Comparison of ENCODE assay signal across 26 cellular contexts in the genomic region with DNA sequence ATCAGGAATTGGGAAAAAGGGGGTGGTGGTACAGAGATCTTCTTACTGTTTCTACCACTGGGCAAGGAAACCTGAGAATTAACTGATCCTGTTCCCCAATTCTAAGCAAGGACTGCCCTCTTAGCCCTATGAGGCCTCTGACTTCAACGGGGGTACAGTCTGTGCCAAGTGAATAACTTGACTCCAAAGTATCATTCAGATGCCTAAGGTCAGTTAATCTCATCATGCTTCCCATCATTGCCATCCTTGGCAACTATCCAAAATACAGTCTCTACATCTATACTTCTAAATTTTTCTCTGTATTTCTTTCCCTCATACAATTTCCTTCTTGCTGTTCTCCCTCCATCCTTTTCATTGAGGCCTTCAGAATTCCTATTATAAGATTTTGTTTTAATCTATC.
"Had no signal": no experiment of that assay in that cellular context is flagged by ENCODE, and none has a peak within 500 bp of the region (broad histone marks: within the 10 kb centered on the region; RNA-seq: fewer than 3 reads in every experiment).

No MANE protein-coding gene starts in this region.

- H3K9me3 ChIP-seq: lower lobe of right lung, mucosa of descending colon, thoracic aorta, vagina had no signal

- H3K9me3 Mint-ChIP-seq: activated naive CD4-positive, alpha-beta T cell treated with anti-CD3 and anti-CD28 coated beads for 36 hours; activated naive CD8-positive, alpha-beta T cell treated with anti-CD3 and anti-CD28 coated beads, Interleukin-2, amount 10 ng/mL, durations not matched to agents 7 days and 5 days; type B pancreatic cell had no signal

- H3K27me3 ChIP-seq: cardiac muscle cell, vagina had no signal

- H3K4me3 ChIP-seq: cardiac muscle cell, lower lobe of right lung, mucosa of descending colon, thoracic aorta, vagina had no signal

- DNase-seq: activated CD4-positive, alpha-beta T cell treated with anti-CD3 and anti-CD28 coated beads, Interleukin-2, amount 50 U/mL, for 4 hours; activated CD8-positive, alpha-beta memory T cell treated with anti-CD3 and anti-CD28 coated beads for 24 hours; activated CD8-positive, alpha-beta memory T cell treated with anti-CD3 and anti-CD28 coated beads, Interleukin-2, amount 50 U/mL, for 4 hours; activated effector memory CD4-positive, alpha-beta T cell treated with Interleukin-2 at 50 U/mL for 16 hours; activated naive CD4-positive, alpha-beta T cell treated with anti-CD3 and anti-CD28 coated beads for 36 hours; activated naive CD8-positive, alpha-beta T cell treated with anti-CD3 and anti-CD28 coated beads, Interleukin-2, amount 10 ng/mL, durations not matched to agents 7 days and 5 days; activated T-cell treated with anti-CD3 and anti-CD28 coated beads, Interleukin-2, amount 50 U/mL, for 48 hours; dermis blood vessel endothelial cell; effector CD8-positive, alpha-beta T cell; foreskin melanocyte; kidney; lower lobe of right lung; mesendoderm; mucosa of descending colon; nephron progenitor cell; nucleus accumbens; stimulated activated CD4-positive, alpha-beta T cell treated with anti-CD3 and anti-CD28 coated beads, Interleukin-4, amount 100 ng/mL, for 1 hour; stimulated activated naive CD4-positive, alpha-beta T cell treated with Interleukin-2 at 50 U/mL for 16 hours; T-helper 9 cell had no signal

- H3K27ac ChIP-seq: cardiac muscle cell, lower lobe of right lung, thoracic aorta, vagina had no signal

- H3K27me3 Mint-ChIP-seq: activated naive CD8-positive, alpha-beta T cell treated with anti-CD3 and anti-CD28 coated beads, Interleukin-2, amount 10 ng/mL, durations not matched to agents 7 days and 5 days; type B pancreatic cell had no signal

- ATAC-seq: left lobe of liver, lower lobe of right lung, mucosa of descending colon, sciatic nerve, WTC11 had no signal

- H3K36me3 ChIP-seq: cardiac muscle cell, thoracic aorta had no signal

- H3K4me3 Mint-ChIP-seq: activated naive CD4-positive, alpha-beta T cell treated with anti-CD3 and anti-CD28 coated beads for 36 hours; activated naive CD8-positive, alpha-beta T cell treated with anti-CD3 and anti-CD28 coated beads, Interleukin-2, amount 10 ng/mL, durations not matched to agents 7 days and 5 days; nephron progenitor cell; type B pancreatic cell; WTC11 had no signal

- H3K4me1 Mint-ChIP-seq: nephron progenitor cell, WTC11 had no signal

- H3K27ac Mint-ChIP-seq: activated naive CD4-positive, alpha-beta T cell treated with anti-CD3 and anti-CD28 coated beads for 36 hours; activated naive CD8-positive, alpha-beta T cell treated with anti-CD3 and anti-CD28 coated beads, Interleukin-2, amount 10 ng/mL, durations not matched to agents 7 days and 5 days; nephron progenitor cell; type B pancreatic cell had no signal
